ENCODE assay signal across 19 cellular contexts in genomic region chr1:24193046-24193445, GRCh38. TPM values are rescaled to one million over a fixed set of nuclear protein-coding genes. Genes with fewer than 3 reads are reported as not detected.
A peak's percentile ranks its signal among the peaks of the same experiment; 100 is the strongest.
DNase-seq lines count a peak whose midpoint lies in the region; ATAC-seq and TF ChIP-seq lines count a peak whose summit lies in the region.
"Had no signal": no experiment of that assay in that cellular context is flagged by ENCODE, and none has a peak within 500 bp of the region (broad histone marks: within the 10 kb centered on the region; RNA-seq: fewer than 3 reads in every experiment).

No MANE protein-coding gene starts in this region.

- peaks cover 19% of the 10 kb centered on the region for H3F3A ChIP-seq in PC-9 (ENCODE audit: insufficient read depth, low read depth)
- H3F3A ChIP-seq in neural progenitor cell (ENCODE audit: low read depth): peaks cover 10% of the 10 kb centered on the region

- H3K4me3 Mint-ChIP-seq in neural progenitor cell: no peak overlapping the region
- H3K4me3 Mint-ChIP-seq: natural killer cell, T-helper 17 cell had no signal

- no peak overlapping the region for H3K9ac ChIP-seq in neural progenitor cell

- H3K9me3 ChIP-seq in PC-9 (ENCODE audit: insufficient read depth, low read depth): no peaks in the 10 kb centered on the region
- no peaks in the 10 kb centered on the region for H3K9me3 ChIP-seq in neural progenitor cell (ENCODE audit: low read depth)
- H3K9me3 ChIP-seq: thoracic aorta had no signal

- H3K27me3 ChIP-seq in PC-9 (ENCODE audit: insufficient read depth, low read depth) (no peaks in the 10 kb centered on the region), neural progenitor cell (peaks cover 8% of the 10 kb centered on the region)

- CTCF ChIA-PET in PC-9 (lab: Charles Lee): no interaction called here

- peaks cover 28% of the 10 kb centered on the region for H3K4me1 ChIP-seq in PC-9 (replicated peaks; ENCODE audit: insufficient read depth)
- H3K4me1 ChIP-seq in neural progenitor cell: no peaks in the 10 kb centered on the region

- ATAC-seq in HG03469 (IDR thresholded peaks at IDR 0.05; ENCODE audit: unreplicated experiment): no peak
- ATAC-seq in HG02798 (IDR thresholded peaks at IDR 0.05; ENCODE audit: poor library complexity, unreplicated experiment): no peak
- ATAC-seq: natural killer cell, sciatic nerve, T-helper 17 cell had no signal

- H3K9me2 ChIP-seq in PC-9 (ENCODE audit: insufficient read depth): no peaks in the 10 kb centered on the region

- H3K4me2 ChIP-seq in PC-9 (no peak overlapping the region), neural progenitor cell (no peak overlapping the region)

- BruUV-seq in PC-9 (replicated peaks; lab: Mats Ljungman, UMichigan): no TSS peak

- POLR2A ChIA-PET in PC-9 (lab: Charles Lee; ENCODE audit: unreplicated experiment): no interaction called here

- no peak overlapping the region for H2AFZ ChIP-seq in PC-9
- no peak overlapping the region for H2AFZ ChIP-seq in neural progenitor cell (replicated peaks)

- no peaks in the 10 kb centered on the region for H3K36me3 Mint-ChIP-seq in neural progenitor cell
- H3K36me3 Mint-ChIP-seq: IgD-negative memory B cell, natural killer cell had no signal

- H4K20me1 ChIP-seq in PC-9 (ENCODE audit: insufficient read depth): no peaks in the 10 kb centered on the region
- peaks cover 4% of the 10 kb centered on the region for H4K20me1 ChIP-seq in neural progenitor cell (ENCODE audit: low read depth)

- no peaks in the 10 kb centered on the region for H3K36me3 ChIP-seq in PC-9 (ENCODE audit: low read depth)
- H3K36me3 ChIP-seq in neural progenitor cell: no peaks in the 10 kb centered on the region
- H3K36me3 ChIP-seq: thoracic aorta had no signal

- H3K4me1 Mint-ChIP-seq in neural progenitor cell: peaks cover 6% of the 10 kb centered on the region

- H3K27ac Mint-ChIP-seq in neural progenitor cell: no peak overlapping the region

- peaks cover 23% of the 10 kb centered on the region for H3K27me3 Mint-ChIP-seq in neural progenitor cell (ENCODE audit: insufficient read depth, low read depth)
- H3K27me3 Mint-ChIP-seq: IgD-negative memory B cell had no signal

- H3K4me3 ChIP-seq in PC-9: no peak overlapping the region
- H3K4me3 ChIP-seq in neural progenitor cell: no peak overlapping the region
- H3K4me3 ChIP-seq: thoracic aorta had no signal

- H3K79me2 ChIP-seq in PC-9 (ENCODE audit: low read depth) (no peaks in the 10 kb centered on the region), neural progenitor cell (ENCODE audit: low read depth) (no peaks in the 10 kb centered on the region)

- DNase-seq in AG08396 (ENCODE audit: low spot score): peak; percentile 65
- peak; percentile 18 for DNase-seq in EH (ENCODE audit: low read depth)
- no peak for DNase-seq in PC-9
- DNase-seq in epithelial cell of prostate (ENCODE audit: low read depth, low spot score): no peak
- DNase-seq in NCI-H526 treated with DMSO at 0.1 percent for 48 hours (lab: John Stamatoyannopoulos, UW): no peak
- no peak for DNase-seq in neural progenitor cell (ENCODE audit: low spot score)
- DNase-seq: amygdala, left cardiac atrium, natural killer cell, NCI-H2081, OCI-M1, T-helper 17 cell had no signal

- H3K27ac ChIP-seq in PC-9 (peak overlapping the region; percentile 84; the same call in 1 of the 2 replicates), epithelial cell of prostate (peak overlapping the region; percentile 67), neural progenitor cell (no peak overlapping the region)
- H3K27ac ChIP-seq: thoracic aorta had no signal

- TF ChIP-seq CTCF in PC-9 (conservative IDR thresholded peaks at IDR 0.05) (no peak), neural progenitor cell (IDR thresholded peaks at IDR 0.05) (no peak)

- intact Hi-C loops in PC-9 (cut with micrococcal nuclease; ENCODE audit: unreplicated experiment): no loop called here

- no peaks in the 10 kb centered on the region for H3K9me3 Mint-ChIP-seq in neural progenitor cell
- H3K9me3 Mint-ChIP-seq: IgD-negative memory B cell, natural killer cell had no signal

RNA-seq across cellular contexts. Expression of gene IFNLR1, which starts 6.0 kb away (rescaled TPM):
- 5.5 and 8.1 TPM in 2 replicates for total RNA-seq in PC-9 (2021)
- total RNA-seq in neural progenitor cell (ENCODE audit: low replicate concordance): 3.0 and 3.3 TPM in 2 replicates

RNA-seq across cellular contexts. Expression of gene IL22RA1, which starts 50.1 kb away (rescaled TPM):
- total RNA-seq in PC-9 (2021) (4.2 and 5.0 TPM in 2 replicates), neural progenitor cell (ENCODE audit: low replicate concordance) (0.03 TPM in 1 of 2 replicates, not detected in the other)
- total RNA-seq: activated CD8-positive, alpha-beta memory T cell treated with anti-CD3 and anti-CD28 coated beads for 36 hours; glomerular endothelial cell; natural killer cell; sciatic nerve; T-helper 17 cell had no signal

Comparison
In these comparisons a context has a peak if more than half of its experiments do, and no peak if none do; other contexts are left out.
1. DNase-seq: peak in AG08396 (single experiment) and EH (single experiment); none in PC-9 (0 of 2), epithelial cell of prostate (single experiment), NCI-H526 treated with DMSO at 0.1 percent for 48 hours (single experiment) and neural progenitor cell (single experiment).